Comparison of ENCODE assay signal across 8 cellular contexts in genomic region chr9:94065535-94065961, GRCh38. TPM values are rescaled to one million over a fixed set of nuclear protein-coding genes. Genes with fewer than 3 reads are reported as not detected.
DNase-seq lines count a peak whose midpoint lies in the region; ATAC-seq, FAIRE-seq and TF ChIP-seq lines count a peak whose summit lies in the region.

No MANE protein-coding gene starts in this region.

- H3K4me1 ChIP-seq in left lung: peaks cover 0 to 7% of the 10 kb centered on the region in 2 donors

- ATAC-seq in left lung: peak; percentile 96
- no peak for ATAC-seq in HG03460 (IDR thresholded peaks at IDR 0.05; ENCODE audit: unreplicated experiment)

- H3K27ac ChIP-seq in left lung: no peak overlapping the region

- peak; percentile 18 for FAIRE-seq in colon (lab: Jason Lieb, UNC)

- H3K36me3 ChIP-seq in left lung: no peaks in the 10 kb centered on the region

- intact Hi-C loops in left lung (cut with DNase I): no loop called here

- H3K27me3 ChIP-seq in left lung: no peaks in the 10 kb centered on the region

- H3K9me3 ChIP-seq in left lung: peaks cover 0 to 18% of the 10 kb centered on the region in 2 donors

- H3K4me3 ChIP-seq in left lung: no peak overlapping the region

- DNase-seq in C1 segment of cervical spinal cord (lab: John Stamatoyannopoulos, UW): peak in 11 of 14 donors; percentile 20 to 73 (median 49)
- DNase-seq in HCEC 1CT: peak; percentile 80
- DNase-seq in NCI-H510A treated with DMSO at 0.1 percent for 48 hours (lab: John Stamatoyannopoulos, UW): peak; percentile 79
- peak; percentile 80 for DNase-seq in activated CD4-positive, alpha-beta T cell treated with anti-CD3 and anti-CD28 coated beads for 48 hours
- DNase-seq in left lung: peak in 1 of 2 donors; percentile 68
- peak; percentile 61 to 62 for DNase-seq in stimulated activated CD4-positive, alpha-beta T cell treated with anti-CD3 and anti-CD28 coated beads, Interleukin-4, amount 100 ng/mL, for 4 hours

- TF ChIP-seq CTCF in left lung (IDR thresholded peaks at IDR 0.05): peak; percentile 79

RNA-seq across cellular contexts. Expression of gene PTPDC1, which starts 18.7 kb away (rescaled TPM):
- total RNA-seq in left lung: 10 to 100 TPM in 1 of 2 donors, 1 to 10 TPM in 1; 9.2 to 10.3 TPM
